In the genomic region with DNA sequence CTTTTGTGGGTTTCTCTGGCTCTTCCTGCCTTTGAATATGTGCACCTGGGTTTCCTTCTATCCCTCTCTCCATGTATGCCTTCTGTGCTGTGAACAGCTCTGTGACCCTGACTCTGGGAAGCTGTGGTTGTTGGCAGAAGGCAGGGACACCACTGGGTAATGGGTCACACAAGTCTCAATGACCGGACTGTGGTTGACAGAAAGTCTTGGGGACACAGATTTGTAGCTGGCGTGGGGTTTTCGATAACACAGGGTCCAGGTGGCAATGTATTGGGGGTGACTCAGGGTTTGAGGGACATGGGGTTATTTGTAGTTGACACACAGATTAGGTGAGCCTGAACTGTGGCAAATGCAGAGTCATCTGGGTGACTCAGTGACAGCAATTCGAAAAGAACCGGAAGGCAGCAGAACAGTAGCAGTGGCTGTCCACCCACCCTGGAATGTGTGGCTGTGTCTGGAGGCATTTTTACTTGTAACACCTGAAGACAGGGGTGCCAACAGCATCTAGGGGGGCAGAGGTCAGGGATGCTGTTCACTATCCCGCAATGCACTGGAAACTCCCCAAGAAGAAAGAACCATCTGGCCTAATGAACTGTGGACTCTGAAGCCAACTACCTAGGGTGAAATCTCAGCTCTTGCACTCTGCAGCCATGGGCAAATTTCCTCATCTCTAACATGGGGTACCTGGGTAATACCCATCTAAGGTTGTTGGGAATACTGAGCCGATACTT, we compare ENCODE assay signal across 23 cellular contexts. TPM values are rescaled to one million over a fixed set of nuclear protein-coding genes. Genes with fewer than 3 reads are reported as not detected.
DNase-seq lines count a peak whose midpoint lies in the region; ATAC-seq and TF ChIP-seq lines count a peak whose summit lies in the region.
"Had no signal": no experiment of that assay in that cellular context is flagged by ENCODE, and none has a peak within 500 bp of the region (broad histone marks: within the 10 kb centered on the region; RNA-seq: fewer than 3 reads in every experiment).

No MANE protein-coding gene starts in this region.

- no peaks in the 10 kb centered on the region for H3K27me3 ChIP-seq in spleen (replicated peaks in 1 of 7)
- H3K27me3 ChIP-seq: cardiac muscle cell, MG63, sigmoid colon, transverse colon had no signal

- H3K9me3 ChIP-seq in spleen, result no peaks in the 10 kb centered on the region
- H3K9me3 ChIP-seq: MG63, sigmoid colon, transverse colon had no signal

- H3K36me3 Mint-ChIP-seq in stimulated activated naive B cell treated with anti-CD40 and anti-IgM and Interleukin-4, amounts not matched to agents 10 μg/mL and 1 μg/mL and 100 μg/mL, for 72 hours, result no peaks in the 10 kb centered on the region
- H3K36me3 Mint-ChIP-seq: naive thymus-derived CD4-positive, alpha-beta T cell had no signal

- peaks cover 7 to 12% of the 10 kb centered on the region in 2 donors for H3K4me1 Mint-ChIP-seq in stimulated activated naive B cell treated with anti-CD40 and anti-IgM and Interleukin-4, amounts not matched to agents 10 μg/mL and 1 μg/mL and 100 μg/mL, for 72 hours
- H3K4me1 Mint-ChIP-seq: GM23338 had no signal

- H3K4me3 ChIP-seq in spleen, result no peak overlapping the region
- H3K4me3 ChIP-seq: cardiac muscle cell, GM23338, MG63, sigmoid colon, transverse colon had no signal

- WGBS in spleen, 5 donors, result 75 to 96% (median 91%) methylated on average over 7 of the region's 7 CpGs

- no peaks in the 10 kb centered on the region for H3K9me3 Mint-ChIP-seq in stimulated activated naive B cell treated with anti-CD40 and anti-IgM and Interleukin-4, amounts not matched to agents 10 μg/mL and 1 μg/mL and 100 μg/mL, for 72 hours
- H3K9me3 Mint-ChIP-seq: dendritic cell treated with granulocyte-macrophage colony-stimulating factor and Interleukin-4, amounts not matched to agents 40 ng/mL and 50 ng/mL, for 4 days; GM23338; IgD-negative memory B cell; naive thymus-derived CD4-positive, alpha-beta T cell had no signal

- peak; percentile 75 for ATAC-seq in esophagus mucosa
- no peak for ATAC-seq in stimulated activated naive B cell treated with anti-CD40 and anti-IgM and Interleukin-4, amounts not matched to agents 10 μg/mL and 1 μg/mL and 100 μg/mL, for 72 hours (replicated peaks)
- ATAC-seq in GM18498 (IDR thresholded peaks at IDR 0.05; ENCODE audit: unreplicated experiment), result no peak
- no peak for ATAC-seq in omental fat pad (ENCODE audit: low FRiP score)
- ATAC-seq: naive thymus-derived CD4-positive, alpha-beta T cell had no signal

- intact Hi-C loops in spleen (cut with DNase I; ENCODE audit: low total_unique reads), result loop anchor here (10.0 kb wide), 1 partner anchor 509 kb away; a partner anchor contains a TSS

- no peaks in the 10 kb centered on the region for H3K36me3 ChIP-seq in spleen
- H3K36me3 ChIP-seq: cardiac muscle cell, MG63, sigmoid colon, transverse colon had no signal

- H3K4me3 Mint-ChIP-seq in stimulated activated naive B cell treated with anti-CD40 and anti-IgM and Interleukin-4, amounts not matched to agents 10 μg/mL and 1 μg/mL and 100 μg/mL, for 72 hours, result no peak overlapping the region
- H3K4me3 Mint-ChIP-seq: dendritic cell treated with granulocyte-macrophage colony-stimulating factor and Interleukin-4, amounts not matched to agents 40 ng/mL and 50 ng/mL, for 4 days; GM23338; IgD-negative memory B cell; naive thymus-derived CD4-positive, alpha-beta T cell had no signal

- H3K27ac Mint-ChIP-seq in stimulated activated naive B cell treated with anti-CD40 and anti-IgM and Interleukin-4, amounts not matched to agents 10 μg/mL and 1 μg/mL and 100 μg/mL, for 72 hours, result peak overlapping the region; percentile 68
- H3K27ac Mint-ChIP-seq: dendritic cell treated with granulocyte-macrophage colony-stimulating factor and Interleukin-4, amounts not matched to agents 40 ng/mL and 50 ng/mL, for 4 days; GM23338; IgD-negative memory B cell; naive thymus-derived CD4-positive, alpha-beta T cell had no signal

- no peak overlapping the region for H3K27ac ChIP-seq in spleen
- H3K27ac ChIP-seq: cardiac muscle cell, HL-60, parathyroid adenoma, sigmoid colon, transverse colon had no signal

- H3K4me1 ChIP-seq in spleen, result peaks cover 0 to 12% (median 6%) of the 10 kb centered on the region in 6 donors
- H3K4me1 ChIP-seq: parathyroid adenoma had no signal

- peak; percentile 76 for DNase-seq in ELR (ENCODE audit: low read depth)
- DNase-seq in RPMI7951 (ENCODE audit: low read depth), result peak; percentile 60
- DNase-seq in stimulated activated naive B cell treated with anti-CD40 and anti-IgM and Interleukin-4, amounts not matched to agents 10 μg/mL and 1 μg/mL and 100 μg/mL, for 72 hours, result no peak
- no peak for DNase-seq in spleen
- DNase-seq in omental fat pad (ENCODE audit: low spot score), result no peak
- DNase-seq: activated CD8-positive, alpha-beta memory T cell treated with anti-CD3 and anti-CD28 coated beads, Interleukin-2, amount 50 U/mL, for 48 hours; activated gamma-delta T cell; AML-193; COR-L47; MG63; naive thymus-derived CD4-positive, alpha-beta T cell; SIG-M5; stimulated activated naive CD4-positive, alpha-beta T cell treated with Interleukin-2 at 50 U/mL for 16 hours; transverse colon had no signal

- no peak for TF ChIP-seq POLR2A in spleen (IDR thresholded peaks at IDR 0.05)

- H3K27me3 Mint-ChIP-seq in stimulated activated naive B cell treated with anti-CD40 and anti-IgM and Interleukin-4, amounts not matched to agents 10 μg/mL and 1 μg/mL and 100 μg/mL, for 72 hours, result peaks cover 4 to 17% of the 10 kb centered on the region in 2 donors

- TF ChIP-seq CTCF in spleen (IDR thresholded peaks at IDR 0.05 in 8 of 11, conservative IDR thresholded peaks at IDR 0.05 in 3 of 11) (no peak), omental fat pad (IDR thresholded peaks at IDR 0.05) (no peak)

RNA-seq across cellular contexts. Expression of a gene that starts 13.0 kb away (rescaled TPM):
- total RNA-seq in RPMI7951 (2014; rRNA removed; shearing (Covaris generic)), result 8.2 and 8.9 TPM in 2 replicates
- total RNA-seq in esophagus mucosa, result 46.7 TPM
- total RNA-seq in spleen, result 1 to 10 TPM; 1.1 to 6.1 (median 3.0) TPM
- polyA plus RNA-seq in spleen, result under 1 TPM; 0.26 to 0.86 (median 0.35) TPM
- 1 to 10 TPM in 3 of 4 donors, under 1 TPM in 1; 0.31 to 7.4 (median 4.0) TPM for total RNA-seq in omental fat pad

RNA-seq across cellular contexts. Expression of a gene that starts 52.8 kb away (rescaled TPM):
- 5.5 and 5.9 TPM in 2 replicates for total RNA-seq in RPMI7951 (2014; rRNA removed; shearing (Covaris generic))
- 4.0 TPM for total RNA-seq in esophagus mucosa
- total RNA-seq in spleen, result 1 to 10 TPM; 3.3 to 7.0 (median 5.0) TPM
- 10 to 100 TPM in 2 of 3 donors, 1 to 10 TPM in 1; 7.5 to 25.9 (median 14.5) TPM for polyA plus RNA-seq in spleen
- 1 to 10 TPM; 2.3 to 3.6 (median 2.8) TPM for total RNA-seq in omental fat pad

Comparison
In these comparisons a context has a peak if more than half of its experiments do, and no peak if none do; other contexts are left out.
1. DNase-seq: peak in ELR (single experiment) and RPMI7951 (single experiment); none in stimulated activated naive B cell treated with anti-CD40 and anti-IgM and Interleukin-4, amounts not matched to agents 10 μg/mL and 1 μg/mL and 100 μg/mL, for 72 hours (single experiment), spleen (single experiment) and omental fat pad (single experiment).